8 cellular contexts compared by ENCODE assay signal in the genomic region with DNA sequence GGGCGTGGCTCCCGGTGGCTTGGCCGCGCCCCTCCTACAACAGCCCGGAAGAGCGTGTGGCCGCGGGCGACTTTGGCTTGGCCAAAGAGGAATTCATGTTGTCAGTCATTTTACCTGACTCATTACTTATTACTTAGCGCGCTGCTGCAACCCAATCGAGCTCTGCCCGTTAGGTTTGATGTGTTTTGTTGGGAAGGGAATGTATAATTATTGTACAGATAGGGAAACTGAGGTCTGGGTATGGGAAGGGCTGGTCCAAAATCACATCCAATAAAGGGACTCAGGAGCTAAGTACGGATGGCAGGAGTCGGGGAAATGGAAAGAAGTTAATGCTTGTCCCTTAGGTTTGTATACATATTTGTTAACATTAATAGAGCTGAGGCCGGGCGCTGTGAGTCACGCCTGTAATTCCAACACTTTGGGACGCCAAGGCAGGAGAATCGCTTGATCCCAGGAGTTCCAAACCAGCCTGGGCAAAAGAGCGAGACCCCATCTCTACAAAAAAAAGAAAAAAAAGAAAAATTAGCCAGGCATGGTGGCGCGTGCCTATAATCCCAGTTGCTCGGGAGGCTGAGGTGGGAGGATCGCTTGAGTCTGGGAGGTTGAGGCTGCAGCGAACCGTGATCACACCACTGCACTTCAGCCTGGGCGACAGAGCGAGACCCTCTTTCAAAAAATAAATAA. TPM values are rescaled to one million over a fixed set of nuclear protein-coding genes. Genes with fewer than 3 reads are reported as not detected.
DNase-seq lines count a peak whose midpoint lies in the region; ATAC-seq, FAIRE-seq and TF ChIP-seq lines count a peak whose summit lies in the region.

No MANE protein-coding gene starts in this region.

- peaks cover 17% of the 10 kb centered on the region for H3K4me1 Mint-ChIP-seq in neural crest cell

- TF ChIP-seq CTCF in A549 (IDR thresholded peaks at IDR 0.05) (no peak), neural crest cell (conservative IDR thresholded peaks at IDR 0.05) (no peak)

- peak overlapping the region; percentile 88 for H3K4me3 Mint-ChIP-seq in neural crest cell

- H3K9me3 ChIP-seq in A549 = no peaks in the 10 kb centered on the region
- H3K9me3 ChIP-seq in endocrine pancreas (ENCODE audit: control insufficient read depth, low read length) = no peaks in the 10 kb centered on the region

- no peaks in the 10 kb centered on the region for H3K9me3 Mint-ChIP-seq in neural crest cell

- no peak for DNase-seq in A549 (ENCODE audit: low read depth in 1 of 2, low spot score in 1 of 2)
- peak; percentile 98 for DNase-seq in RPMI7951 (ENCODE audit: low read depth)
- DNase-seq in neural crest cell (ENCODE audit: low read depth, low spot score) = no peak
- DNase-seq in NCI-H524 (lab: John Stamatoyannopoulos, UW) = no peak
- no peak for DNase-seq in pons (ENCODE audit: low spot score)

- H3K27me3 Mint-ChIP-seq in neural crest cell (ENCODE audit: low read depth) = peaks cover 23% of the 10 kb centered on the region

- H3K4me1 ChIP-seq in A549 = peaks cover 21% of the 10 kb centered on the region
- H3K4me1 ChIP-seq in endocrine pancreas (ENCODE audit: control insufficient read depth, insufficient read depth, low read length) = no peaks in the 10 kb centered on the region

- peak overlapping the region; percentile 100 for H3K27ac Mint-ChIP-seq in neural crest cell (ENCODE audit: unreplicated experiment)

- no peaks in the 10 kb centered on the region for H3K27me3 ChIP-seq in endocrine pancreas (ENCODE audit: control insufficient read depth, insufficient read depth, low read length)

- POLR2A ChIA-PET in A549 (lab: Yijun Ruan, JAX) = interaction anchor here (0.8 to 4.8 kb wide), 7 partner anchors 9 to 38 kb away, joined by 3 to 29 read pairs (median 3); a partner anchor contains a TSS

- 40% methylated on average over 29 of the region's 29 CpGs for WGBS in A549 (ENCODE audit: missing lambda C conversion rate)

- H3K4me3 ChIP-seq in A549 (peak overlapping the region; percentile 95), endocrine pancreas (ENCODE audit: control insufficient read depth, insufficient read depth, low read length) (no peak overlapping the region)

- no peaks in the 10 kb centered on the region for H3K36me3 ChIP-seq in endocrine pancreas (ENCODE audit: control insufficient read depth, insufficient read depth, low read length)

- CTCF ChIA-PET in A549 (lab: Yijun Ruan, JAX) = interaction anchor here (0.9 to 16.6 kb wide), 7 partner anchors 11 to 139 kb away, joined by 3 to 358 read pairs (median 6); a partner anchor contains a TSS

- TF ChIP-seq POLR2A in A549 (IDR thresholded peaks at IDR 0.05; ENCODE audit: low read length) (peak; percentile 35), GM18526 (IDR thresholded peaks at IDR 0.05; ENCODE audit: extremely low read depth, insufficient read length) (peak; percentile 55)

- peak overlapping the region; percentile 98 to 99 for H3K27ac ChIP-seq in A549

- TF ChIP-seq RAD21 in A549 (conservative IDR thresholded peaks at IDR 0.05 in 1 of 2, IDR thresholded peaks at IDR 0.05 in 1 of 2) = no peak

- FAIRE-seq in A549 (lab: Jason Lieb, UNC) = no peak

- no peak for TF ChIP-seq EP300 in A549 (IDR thresholded peaks at IDR 0.05)

- peak overlapping the region; percentile 84 for H3K4me2 ChIP-seq in A549

- H3K9ac ChIP-seq in endocrine pancreas (ENCODE audit: control insufficient read depth, insufficient read depth, low read length) = peak overlapping the region; percentile 100

- no peaks in the 10 kb centered on the region for H3K36me3 Mint-ChIP-seq in neural crest cell (ENCODE audit: low read depth)

- ATAC-seq in A549 = peak; percentile 77 to 84
- no peak for ATAC-seq in HG02763 (IDR thresholded peaks at IDR 0.05; ENCODE audit: unreplicated experiment)

TF ChIP-seq in A549, 52 proteins besides CTCF, POLR2A, EP300 and RAD21 (continues in another document):
- no peak for TF ChIP-seq CEBPB (IDR thresholded peaks at IDR 0.05)
- TF ChIP-seq MAFK (IDR thresholded peaks at IDR 0.05; ENCODE audit: partially characterized antibody) = peak; percentile 93
- TF ChIP-seq, protein P1, sequence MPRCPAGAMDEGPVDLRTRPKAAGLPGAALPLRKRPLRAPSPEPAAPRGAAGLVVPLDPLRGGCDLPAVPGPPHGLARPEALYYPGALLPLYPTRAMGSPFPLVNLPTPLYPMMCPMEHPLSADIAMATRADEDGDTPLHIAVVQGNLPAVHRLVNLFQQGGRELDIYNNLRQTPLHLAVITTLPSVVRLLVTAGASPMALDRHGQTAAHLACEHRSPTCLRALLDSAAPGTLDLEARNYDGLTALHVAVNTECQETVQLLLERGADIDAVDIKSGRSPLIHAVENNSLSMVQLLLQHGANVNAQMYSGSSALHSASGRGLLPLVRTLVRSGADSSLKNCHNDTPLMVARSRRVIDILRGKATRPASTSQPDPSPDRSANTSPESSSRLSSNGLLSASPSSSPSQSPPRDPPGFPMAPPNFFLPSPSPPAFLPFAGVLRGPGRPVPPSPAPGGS (IDR thresholded peaks at IDR 0.05) = peak; percentile 38; the same call in 1 of the 3 replicates
- no peak for TF ChIP-seq FOSL2 (IDR thresholded peaks at IDR 0.05)
- TF ChIP-seq FOSL2 (CRISPR knock-in tag; IDR thresholded peaks at IDR 0.05) = peak; percentile 9; the same call in 1 of the 2 replicates
- TF ChIP-seq, protein P2, sequence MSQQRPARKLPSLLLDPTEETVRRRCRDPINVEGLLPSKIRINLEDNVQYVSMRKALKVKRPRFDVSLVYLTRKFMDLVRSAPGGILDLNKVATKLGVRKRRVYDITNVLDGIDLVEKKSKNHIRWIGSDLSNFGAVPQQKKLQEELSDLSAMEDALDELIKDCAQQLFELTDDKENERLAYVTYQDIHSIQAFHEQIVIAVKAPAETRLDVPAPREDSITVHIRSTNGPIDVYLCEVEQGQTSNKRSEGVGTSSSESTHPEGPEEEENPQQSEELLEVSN (IDR thresholded peaks at IDR 0.05; ENCODE audit: borderline replicate concordance, low read depth) = 0 out of 2 replicates have a peak, but pooled peaks have one; percentile 50
- TF ChIP-seq, protein P3, sequence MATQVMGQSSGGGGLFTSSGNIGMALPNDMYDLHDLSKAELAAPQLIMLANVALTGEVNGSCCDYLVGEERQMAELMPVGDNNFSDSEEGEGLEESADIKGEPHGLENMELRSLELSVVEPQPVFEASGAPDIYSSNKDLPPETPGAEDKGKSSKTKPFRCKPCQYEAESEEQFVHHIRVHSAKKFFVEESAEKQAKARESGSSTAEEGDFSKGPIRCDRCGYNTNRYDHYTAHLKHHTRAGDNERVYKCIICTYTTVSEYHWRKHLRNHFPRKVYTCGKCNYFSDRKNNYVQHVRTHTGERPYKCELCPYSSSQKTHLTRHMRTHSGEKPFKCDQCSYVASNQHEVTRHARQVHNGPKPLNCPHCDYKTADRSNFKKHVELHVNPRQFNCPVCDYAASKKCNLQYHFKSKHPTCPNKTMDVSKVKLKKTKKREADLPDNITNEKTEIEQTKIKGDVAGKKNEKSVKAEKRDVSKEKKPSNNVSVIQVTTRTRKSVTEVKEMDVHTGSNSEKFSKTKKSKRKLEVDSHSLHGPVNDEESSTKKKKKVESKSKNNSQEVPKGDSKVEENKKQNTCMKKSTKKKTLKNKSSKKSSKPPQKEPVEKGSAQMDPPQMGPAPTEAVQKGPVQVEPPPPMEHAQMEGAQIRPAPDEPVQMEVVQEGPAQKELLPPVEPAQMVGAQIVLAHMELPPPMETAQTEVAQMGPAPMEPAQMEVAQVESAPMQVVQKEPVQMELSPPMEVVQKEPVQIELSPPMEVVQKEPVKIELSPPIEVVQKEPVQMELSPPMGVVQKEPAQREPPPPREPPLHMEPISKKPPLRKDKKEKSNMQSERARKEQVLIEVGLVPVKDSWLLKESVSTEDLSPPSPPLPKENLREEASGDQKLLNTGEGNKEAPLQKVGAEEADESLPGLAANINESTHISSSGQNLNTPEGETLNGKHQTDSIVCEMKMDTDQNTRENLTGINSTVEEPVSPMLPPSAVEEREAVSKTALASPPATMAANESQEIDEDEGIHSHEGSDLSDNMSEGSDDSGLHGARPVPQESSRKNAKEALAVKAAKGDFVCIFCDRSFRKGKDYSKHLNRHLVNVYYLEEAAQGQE (IDR thresholded peaks at IDR 0.05) = peak; percentile 8; the same call in 1 of the 2 replicates

RNA-seq across cellular contexts. Expression of a gene that starts 0.6 kb away (rescaled TPM):
- 7.3 and 8.4 TPM in 2 replicates for polyA plus RNA-seq in A549 (2011; rRNA removed)
- polyA plus RNA-seq in A549 (2012; cell fraction: cytosol; rRNA removed) = 15.0 and 17.8 TPM in 2 replicates
- 58.4 and 78.4 TPM in 2 replicates for polyA plus RNA-seq in A549 (2012; cell fraction: nucleus; rRNA removed)
- polyA plus RNA-seq in A549 (2017; fragmentation: RNase III; extraction: RNeasy Plus Mini Kit Qiagen cat#74134 plus additional on column Dnase treatment) = 9.1 to 10.3 TPM (median 9.3 TPM) in 3 replicates
- polyA minus RNA-seq in A549 (2011; rRNA and poly(A)+ RNA removed) = 22.3 and 31.1 TPM in 2 replicates
- total RNA-seq in RPMI7951 (2014; rRNA removed; shearing (Covaris generic)) = 11.9 and 12.0 TPM in 2 replicates
- total RNA-seq in neural crest cell = 24.8 and 24.9 TPM in 2 replicates

RNA-seq across cellular contexts. Expression of a gene that starts 36.1 kb away (rescaled TPM):
- polyA plus RNA-seq in A549 (2011; rRNA removed) (0.09 and 0.12 TPM in 2 replicates), A549 (2017; fragmentation: RNase III; extraction: RNeasy Plus Mini Kit Qiagen cat#74134 plus additional on column Dnase treatment) (0.06 to 0.34 TPM (median 0.24 TPM) in 3 replicates)
- polyA plus RNA-seq in A549 (2012; cell fraction: cytosol; rRNA removed) = 0.14 and 0.16 TPM in 2 replicates
- 0.43 and 0.44 TPM in 2 replicates for polyA plus RNA-seq in A549 (2012; cell fraction: nucleus; rRNA removed)
- 0.21 TPM in 1 of 2 replicates, not detected in the other for polyA minus RNA-seq in A549 (2011; rRNA and poly(A)+ RNA removed)
- total RNA-seq in RPMI7951 (2014; rRNA removed; shearing (Covaris generic)) = 3.0 and 4.7 TPM in 2 replicates
- total RNA-seq in neural crest cell = not detected in 2 replicates

RNA-seq across cellular contexts. Expression of a gene that starts 38.2 kb away (rescaled TPM):
- polyA plus RNA-seq in A549 (2011; rRNA removed) (19.7 and 24.3 TPM in 2 replicates), A549 (2017; fragmentation: RNase III; extraction: RNeasy Plus Mini Kit Qiagen cat#74134 plus additional on column Dnase treatment) (18.7 to 21.6 TPM (median 21.4 TPM) in 3 replicates)
- 35.9 and 44.3 TPM in 2 replicates for polyA plus RNA-seq in A549 (2012; cell fraction: cytosol; rRNA removed)
- 42.9 and 44.2 TPM in 2 replicates for polyA plus RNA-seq in A549 (2012; cell fraction: nucleus; rRNA removed)
- polyA minus RNA-seq in A549 (2011; rRNA and poly(A)+ RNA removed) = 33.1 and 40.2 TPM in 2 replicates
- total RNA-seq in RPMI7951 (2014; rRNA removed; shearing (Covaris generic)) = 11.5 and 13.6 TPM in 2 replicates
- 36.4 and 36.5 TPM in 2 replicates for total RNA-seq in neural crest cell

RNA-seq across cellular contexts. Expression of a gene that starts 56.4 kb away (rescaled TPM):
- 3.0 and 3.5 TPM in 2 replicates for polyA plus RNA-seq in A549 (2011; rRNA removed)
- polyA plus RNA-seq in A549 (2012; cell fraction: cytosol; rRNA removed) = 12.7 and 14.6 TPM in 2 replicates
- polyA plus RNA-seq in A549 (2012; cell fraction: nucleus; rRNA removed) = 6.4 and 6.7 TPM in 2 replicates
- polyA plus RNA-seq in A549 (2017; fragmentation: RNase III; extraction: RNeasy Plus Mini Kit Qiagen cat#74134 plus additional on column Dnase treatment) = 10.8 to 11.7 TPM (median 11.5 TPM) in 3 replicates
- polyA minus RNA-seq in A549 (2011; rRNA and poly(A)+ RNA removed) = 2.9 and 4.9 TPM in 2 replicates
- total RNA-seq in RPMI7951 (2014; rRNA removed; shearing (Covaris generic)) = 0.96 TPM in 1 of 2 replicates, not detected in the other
- total RNA-seq in neural crest cell = 9.6 and 10.0 TPM in 2 replicates
